ENCODE assay signal across 7 cellular contexts in the genomic region with DNA sequence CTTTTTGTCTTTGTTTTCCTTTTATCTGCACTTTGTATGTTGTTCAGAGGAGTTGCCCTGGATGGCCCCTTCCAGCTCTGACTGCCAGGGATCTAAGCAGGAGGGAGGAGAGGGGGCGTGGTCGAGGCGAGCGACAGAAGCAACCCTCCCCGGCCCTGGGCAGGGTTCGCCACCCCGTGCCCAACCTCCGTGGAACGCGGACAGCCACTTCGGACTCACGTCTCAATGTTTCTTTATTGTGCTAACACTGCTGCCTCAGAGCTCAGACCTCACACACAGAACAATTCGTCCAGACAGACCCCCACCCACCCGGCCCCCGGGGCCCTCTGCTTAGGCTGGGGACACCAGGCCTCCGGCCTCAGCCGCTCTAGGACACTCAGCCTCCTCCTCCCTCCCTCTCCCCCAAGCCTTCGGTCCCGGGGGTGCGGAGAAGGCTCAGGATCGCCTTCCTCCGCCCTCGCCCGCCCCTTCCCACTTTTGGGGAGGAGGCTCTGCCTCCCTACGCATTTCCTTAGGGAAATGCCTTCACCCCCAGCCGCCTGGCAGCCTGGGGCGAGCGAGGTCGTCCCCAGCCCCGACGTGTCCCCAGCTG. TPM values are rescaled to one million over a fixed set of nuclear protein-coding genes. Genes with fewer than 3 reads are reported as not detected.
A peak's percentile ranks its signal among the peaks of the same experiment; 100 is the strongest.
DNase-seq lines count a peak whose midpoint lies in the region; ATAC-seq and TF ChIP-seq lines count a peak whose summit lies in the region.

No MANE protein-coding gene starts in this region.

- H3K4me1 ChIP-seq in mucosa of stomach (ENCODE audit: control insufficient read depth, insufficient read depth, low read length) (peaks cover 3% of the 10 kb centered on the region), tibial nerve (peaks cover 0 to 24% (median 17%) of the 10 kb centered on the region in 4 donors)

- ATAC-seq in GM18511 (IDR thresholded peaks at IDR 0.05; ENCODE audit: unreplicated experiment) = peak; percentile 21

- H3K4me3 ChIP-seq in mucosa of stomach (ENCODE audit: low read length) (peak overlapping the region; percentile 34), tibial nerve (peak overlapping the region; percentile 56 to 78 (median 68))

- H3K36me3 ChIP-seq in mucosa of stomach (ENCODE audit: control insufficient read depth, insufficient read depth, low read length) = no peaks in the 10 kb centered on the region
- peaks cover 0 to 16% (median 0%) of the 10 kb centered on the region in 3 donors for H3K36me3 ChIP-seq in tibial nerve

- no peaks in the 10 kb centered on the region for H3K9me3 ChIP-seq in mucosa of stomach (ENCODE audit: control insufficient read depth, low read length)
- H3K9me3 ChIP-seq in tibial nerve = no peaks in the 10 kb centered on the region

- peak; percentile 61 for DNase-seq in LoVo (ENCODE audit: low spot score)
- DNase-seq in activated T-cell treated with anti-CD3 and anti-CD28 coated beads for 48 hours (ENCODE audit: low read depth) = peak; percentile 12
- peak; percentile 66 for DNase-seq in fibroblast of gingiva (ENCODE audit: low read depth)
- DNase-seq in tibial nerve (ENCODE audit: low spot score in 2 of 2) = peak; percentile 69 to 71
- no peak for DNase-seq in NOMO-1 treated with DMSO at 0.1 percent for 48 hours (lab: John Stamatoyannopoulos, UW; ENCODE audit: unreplicated experiment)

- no peak for TF ChIP-seq CTCF in tibial nerve (IDR thresholded peaks at IDR 0.05)

- no peak for TF ChIP-seq EP300 in tibial nerve (IDR thresholded peaks at IDR 0.05)

- WGBS in tibial nerve, 2 donors = 0 to 2% methylated on average over 24 to 30 of the region's 31 CpGs

- H3K9ac ChIP-seq in mucosa of stomach (ENCODE audit: low read length) = peak overlapping the region; percentile 86

- H3K27me3 ChIP-seq in mucosa of stomach (ENCODE audit: control insufficient read depth, insufficient read depth, low read length) (no peaks in the 10 kb centered on the region), tibial nerve (no peaks in the 10 kb centered on the region)

- peak overlapping the region; percentile 94 to 97 (median 96) for H3K27ac ChIP-seq in tibial nerve

- TF ChIP-seq POLR2A in tibial nerve (IDR thresholded peaks at IDR 0.05) = no peak

RNA-seq across cellular contexts. Expression of a gene that starts 8.3 kb away (rescaled TPM):
- under 1 TPM in 1 of 4 donors, not detected in 3; 0.20 TPM for total RNA-seq in tibial nerve

RNA-seq across cellular contexts. Expression of a gene that starts 27.5 kb away (rescaled TPM):
- 1 to 10 TPM; 2.2 to 6.9 (median 3.7) TPM for total RNA-seq in tibial nerve

RNA-seq across cellular contexts. Expression of a gene that starts 45.8 kb away (rescaled TPM):
- under 1 TPM in 3 of 4 donors, not detected in 1; 0.39 to 0.66 (median 0.63) TPM for total RNA-seq in tibial nerve

RNA-seq across cellular contexts. Expression of a gene that starts 52.0 kb away (rescaled TPM):
- total RNA-seq in tibial nerve = 1 to 10 TPM in 2 of 4 donors, under 1 TPM in 2; 0.39 to 2.2 (median 1.4) TPM
